ENCODE assay signal across 22 cellular contexts in genomic region chr14:70602254-70602653, GRCh38. TPM values are rescaled to one million over a fixed set of nuclear protein-coding genes. Genes with fewer than 3 reads are reported as not detected.
A peak's percentile ranks its signal among the peaks of the same experiment; 100 is the strongest.
DNase-seq lines count a peak whose midpoint lies in the region; ATAC-seq, FAIRE-seq and TF ChIP-seq lines count a peak whose summit lies in the region.
"Had no signal": no experiment of that assay in that cellular context is flagged by ENCODE, and none has a peak within 500 bp of the region (broad histone marks: within the 10 kb centered on the region; RNA-seq: fewer than 3 reads in every experiment).

No MANE protein-coding gene starts in this region.

- H3K27me3 Mint-ChIP-seq in progenitor cell of endocrine pancreas = peaks cover 14% of the 10 kb centered on the region

- peak; percentile 60 for ATAC-seq in HG03354 (IDR thresholded peaks at IDR 0.05; ENCODE audit: poor library complexity, severe bottlenecking, unreplicated experiment)
- ATAC-seq: activated T-helper 17 cell treated with anti-CD3 and anti-CD28 coated beads, Interleukin-2, amount 50 U/mL, for 72 hours; left lung; T-helper 17 cell had no signal

- FAIRE-seq in GM12891 (lab: Jason Lieb, UNC) = peak; percentile 50

- no peaks in the 10 kb centered on the region for H3K36me3 Mint-ChIP-seq in progenitor cell of endocrine pancreas (ENCODE audit: insufficient read depth)

- no peak overlapping the region for H3K27ac Mint-ChIP-seq in progenitor cell of endocrine pancreas
- H3K27ac Mint-ChIP-seq: activated naive CD8-positive, alpha-beta T cell treated with anti-CD3 and anti-CD28 coated beads for 36 hours; activated T-helper 17 cell treated with anti-CD3 and anti-CD28 coated beads, Interleukin-2, amount 50 U/mL, for 72 hours; T-helper 17 cell had no signal

- DNase-seq in GM12891 (ENCODE audit: insufficient read length, low spot score) (no peak), GM20000 (ENCODE audit: low spot score) (peak; percentile 36), progenitor cell of endocrine pancreas (ENCODE audit: low spot score, unreplicated experiment) (no peak), foreskin melanocyte (no peak), HT-29 (ENCODE audit: low spot score) (no peak), NCI-H2029 (lab: John Stamatoyannopoulos, UW) (no peak)
- DNase-seq: activated CD4-positive, alpha-beta T cell treated with anti-CD3 and anti-CD28 coated beads for 48 hours; activated naive CD8-positive, alpha-beta T cell treated with anti-CD3 and anti-CD28 coated beads for 36 hours; C1 segment of cervical spinal cord; dorsolateral prefrontal cortex; left lung; MG63; midbrain; NCI-H1417 treated with DMSO at 0.1 percent for 48 hours; NCI-H526; sigmoid colon; substantia nigra; T-helper 17 cell had no signal

- H3K4me1 Mint-ChIP-seq in progenitor cell of endocrine pancreas (ENCODE audit: low read depth) = peaks cover 14% of the 10 kb centered on the region

- peak overlapping the region; percentile 19 for H3K4me3 Mint-ChIP-seq in progenitor cell of endocrine pancreas (ENCODE audit: low read depth)
- H3K4me3 Mint-ChIP-seq: activated naive CD8-positive, alpha-beta T cell treated with anti-CD3 and anti-CD28 coated beads for 36 hours; central memory CD8-positive, alpha-beta T cell; T-helper 17 cell had no signal

- no peak for TF ChIP-seq CTCF in GM20000 (IDR thresholded peaks at IDR 0.05; ENCODE audit: extremely low read depth, missing control alignments)
- TF ChIP-seq CTCF in progenitor cell of endocrine pancreas (IDR thresholded peaks at IDR 0.05; ENCODE audit: unreplicated experiment) = no peak

- no peaks in the 10 kb centered on the region for H3K9me3 Mint-ChIP-seq in progenitor cell of endocrine pancreas (ENCODE audit: low read depth)
- H3K9me3 Mint-ChIP-seq: activated naive CD8-positive, alpha-beta T cell treated with anti-CD3 and anti-CD28 coated beads for 36 hours; activated T-helper 17 cell treated with anti-CD3 and anti-CD28 coated beads, Interleukin-2, amount 50 U/mL, for 72 hours; central memory CD8-positive, alpha-beta T cell had no signal

- TF ChIP-seq POLR2A in GM12891 (IDR thresholded peaks at IDR 0.05; ENCODE audit: low read depth, low read length) = no peak

TF ChIP-seq in GM12891, 5 proteins besides CTCF, POLR2A, EP300 and RAD21:
- TF ChIP-seq TAF1 (IDR thresholded peaks at IDR 0.05; ENCODE audit: low read depth, low read length) (no peak), POU2F2 (IDR thresholded peaks at IDR 0.05; ENCODE audit: low read depth, low read length) (no peak), PAX5 (IDR thresholded peaks at IDR 0.05; ENCODE audit: insufficient read depth, low read length, severe bottlenecking) (peak; percentile 28), POLR2AphosphoS5 (IDR thresholded peaks at IDR 0.05; ENCODE audit: low read depth, low read length) (no peak), SPI1 (IDR thresholded peaks at IDR 0.05; ENCODE audit: low read depth, low read length) (peak; percentile 97)

RNA-seq across cellular contexts. Expression of gene MED6, which starts 1.8 kb away (rescaled TPM):
- polyA plus RNA-seq in GM12891 (2012; ENCODE audit: low read depth, missing spikeins) = 34.5 TPM
- total RNA-seq in progenitor cell of endocrine pancreas = 47.1 and 52.2 TPM in 2 replicates
- 10.8 and 13.8 TPM in 2 replicates for total RNA-seq in HT-29 (2014; rRNA removed; shearing (Covaris generic))

RNA-seq across cellular contexts. Expression of gene TTC9, which starts 39.5 kb away (rescaled TPM):
- polyA plus RNA-seq in GM12891 (2012; ENCODE audit: low read depth, missing spikeins) = 5.0 TPM
- 8.2 and 9.0 TPM in 2 replicates for total RNA-seq in progenitor cell of endocrine pancreas
- 0.08 and 0.18 TPM in 2 replicates for total RNA-seq in HT-29 (2014; rRNA removed; shearing (Covaris generic))
- total RNA-seq: RPMI7951 had no signal
